Comparison of ENCODE assay signal across 15 cellular contexts in the genomic region with DNA sequence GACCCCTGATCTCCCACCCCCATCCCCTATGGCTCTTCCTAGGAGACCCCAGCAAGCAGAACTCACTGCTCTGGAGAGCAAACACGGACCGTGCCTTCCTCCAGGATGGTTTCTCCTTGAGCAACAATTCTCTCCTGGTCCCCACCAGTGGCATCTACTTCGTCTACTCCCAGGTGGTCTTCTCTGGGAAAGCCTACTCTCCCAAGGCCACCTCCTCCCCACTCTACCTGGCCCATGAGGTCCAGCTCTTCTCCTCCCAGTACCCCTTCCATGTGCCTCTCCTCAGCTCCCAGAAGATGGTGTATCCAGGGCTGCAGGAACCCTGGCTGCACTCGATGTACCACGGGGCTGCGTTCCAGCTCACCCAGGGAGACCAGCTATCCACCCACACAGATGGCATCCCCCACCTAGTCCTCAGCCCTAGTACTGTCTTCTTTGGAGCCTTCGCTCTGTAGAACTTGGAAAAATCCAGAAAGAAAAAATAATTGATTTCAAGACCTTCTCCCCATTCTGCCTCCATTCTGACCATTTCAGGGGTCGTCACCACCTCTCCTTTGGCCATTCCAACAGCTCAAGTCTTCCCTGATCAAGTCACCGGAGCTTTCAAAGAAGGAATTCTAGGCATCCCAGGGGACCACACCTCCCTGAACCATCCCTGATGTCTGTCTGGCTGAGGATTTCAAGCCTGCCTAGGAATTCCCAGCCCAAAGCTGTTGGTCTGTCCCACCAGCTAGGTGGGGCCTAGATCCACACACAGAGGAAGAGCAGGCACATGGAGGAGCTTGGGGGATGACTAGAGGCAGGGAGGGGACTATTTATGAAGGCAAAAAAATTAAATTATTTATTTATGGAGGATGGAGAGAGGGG. TPM values are rescaled to one million over a fixed set of nuclear protein-coding genes. Genes with fewer than 3 reads are reported as not detected.
DNase-seq lines count a peak whose midpoint lies in the region; ATAC-seq, FAIRE-seq and TF ChIP-seq lines count a peak whose summit lies in the region.
"Had no signal": no experiment of that assay in that cellular context is flagged by ENCODE, and none has a peak within 500 bp of the region (broad histone marks: within the 10 kb centered on the region; RNA-seq: fewer than 3 reads in every experiment).

No MANE protein-coding gene starts in this region.

- CTCF ChIA-PET in GM12878 (lab: Yijun Ruan, JAX) = interaction anchor here (1.1 to 31.0 kb wide), 5 partner anchors 9 to 87 kb away, joined by 3 to 2098 read pairs (median 14); a partner anchor contains a TSS

- DNase-seq in activated T-cell treated with anti-CD3 and anti-CD28 coated beads, Interleukin-2, amount 50 U/mL, for 24 hours = no peak
- DNase-seq in activated T-cell treated with anti-CD3 and anti-CD28 coated beads for 4 hours = no peak
- peak; percentile 62 for DNase-seq in Karpas-422
- no peak for DNase-seq in GM12878 (ENCODE audit: low read depth, low spot score)
- peak; percentile 13 for DNase-seq in osteoblast (ENCODE audit: insufficient read length, low spot score, missing footprints)
- no peak for DNase-seq in GM20000 (ENCODE audit: low spot score)
- no peak for DNase-seq in NCI-H1092 treated with DMSO at 0.1 percent for 48 hours (lab: John Stamatoyannopoulos, UW)
- DNase-seq in superior temporal gyrus (ENCODE audit: extremely low spot score) = no peak
- DNase-seq: foreskin melanocyte, NCI-H1092, thyroid gland had no signal

- H3K9ac ChIP-seq in Karpas-422 (ENCODE audit: low read length) (peak overlapping the region; percentile 99), GM12878 (ENCODE audit: control insufficient read depth, insufficient read depth, low read length) (peak overlapping the region; percentile 87)

- H3K4me2 ChIP-seq in Karpas-422 (ENCODE audit: low read depth, low read length, poor library complexity, severe bottlenecking) (peak overlapping the region; percentile 84), GM12878 (ENCODE audit: control insufficient read depth, insufficient read depth) (peak overlapping the region; percentile 84), osteoblast (ENCODE audit: insufficient read depth, low read length) (no peak overlapping the region)

- no TSS peak for BruUV-seq in GM12878 (replicated peaks; lab: Mats Ljungman, UMichigan)

- no peak for TF ChIP-seq EP300 in GM12878 (IDR thresholded peaks at IDR 0.05; ENCODE audit: borderline replicate concordance in 1 of 2, control insufficient read depth in 1 of 2, low read depth in 2 of 2, low read length in 2 of 2)

- SMC1A ChIA-PET in GM12878 (lab: Charles Lee; ENCODE audit: uncharacterized antibody, unreplicated experiment) = interaction anchor here (5.1 to 45.5 kb wide), 3 partner anchors 11 to 22 kb away, joined by 56 to 1989 read pairs (median 523); a partner anchor contains a TSS

- peaks cover 23% of the 10 kb centered on the region for H3K36me3 ChIP-seq in Karpas-422 (ENCODE audit: insufficient read depth, low read length)
- peaks cover 0 to 7% of the 10 kb centered on the region in 2 experiments; a peak in 2 of 4 replicates for H3K36me3 ChIP-seq in GM12878 (ENCODE audit: control insufficient read depth in 2 of 2, insufficient read depth in 2 of 2, low read length in 1 of 2)
- no peaks in the 10 kb centered on the region for H3K36me3 ChIP-seq in osteoblast (ENCODE audit: insufficient read depth, low read length)
- H3K36me3 ChIP-seq: pancreas, thyroid gland had no signal

- H4K20me1 ChIP-seq in Karpas-422 (ENCODE audit: insufficient read depth, low read depth, low read length) = peaks cover 20% of the 10 kb centered on the region; the same call in 1 of the 2 replicates
- H4K20me1 ChIP-seq in GM12878 (ENCODE audit: control insufficient read depth, insufficient read depth) = no peaks in the 10 kb centered on the region
- H4K20me1 ChIP-seq in osteoblast (ENCODE audit: insufficient read depth, low read length) = no peaks in the 10 kb centered on the region

- intact Hi-C loops in GM12878 (cut with micrococcal nuclease; ENCODE audit: unreplicated experiment) = no loop called here

- H3K27ac ChIP-seq in Karpas-422 (ENCODE audit: low read length) (peak overlapping the region; percentile 95), GM12878 (ENCODE audit: control insufficient read depth, insufficient read depth) (peak overlapping the region; percentile 96), osteoblast (ENCODE audit: low read depth, low read length) (no peak overlapping the region)
- H3K27ac ChIP-seq: pancreas, thyroid gland had no signal

- peaks cover 88% of the 10 kb centered on the region for H3K4me1 Mint-ChIP-seq in activated T-cell treated with anti-CD3 and anti-CD28 coated beads, Interleukin-2, amount 50 U/mL, for 24 hours (ENCODE audit: low read depth)

- peak overlapping the region; percentile 99 for H3K27ac Mint-ChIP-seq in activated T-cell treated with anti-CD3 and anti-CD28 coated beads, Interleukin-2, amount 50 U/mL, for 24 hours

- no peak for ATAC-seq in GM12878
- ATAC-seq: pancreas had no signal

- H3K36me3 Mint-ChIP-seq in activated T-cell treated with anti-CD3 and anti-CD28 coated beads, Interleukin-2, amount 50 U/mL, for 24 hours (ENCODE audit: low read depth) = peaks cover 65% of the 10 kb centered on the region

- no peaks in the 10 kb centered on the region for H3K27me3 ChIP-seq in Karpas-422 (ENCODE audit: low read length)
- H3K27me3 ChIP-seq in GM12878 (replicated peaks in 1 of 2; ENCODE audit: control insufficient read depth in 2 of 2, insufficient read depth in 2 of 2, low read length in 1 of 2) = no peaks in the 10 kb centered on the region
- no peaks in the 10 kb centered on the region for H3K27me3 ChIP-seq in osteoblast (ENCODE audit: insufficient read depth, low read length)
- H3K27me3 ChIP-seq: pancreas, thyroid gland had no signal

- RAD21 ChIA-PET in GM12878 (lab: Charles Lee; ENCODE audit: unreplicated experiment) = interaction anchor here (0.6 to 17.5 kb wide), 7 partner anchors 9 to 220 kb away, joined by 3 to 620 read pairs (median 14); a partner anchor contains a TSS

- H3K27me3 Mint-ChIP-seq in activated T-cell treated with anti-CD3 and anti-CD28 coated beads, Interleukin-2, amount 50 U/mL, for 24 hours = no peaks in the 10 kb centered on the region

- H3K4me3 ChIP-seq in Karpas-422 (ENCODE audit: low read length) (peak overlapping the region; percentile 98), GM12878 (peak overlapping the region; percentile 59), osteoblast (ENCODE audit: insufficient read depth, low read length) (no peak overlapping the region)
- H3K4me3 ChIP-seq: pancreas, thyroid gland had no signal

- no peak for TF ChIP-seq CTCF in GM12878 (IDR thresholded peaks at IDR 0.05 in 2 of 3, conservative IDR thresholded peaks at IDR 0.05 in 1 of 3; ENCODE audit: control insufficient read depth in 2 of 3, extremely low read depth in 1 of 3, insufficient read depth in 1 of 3, low read depth in 3 of 3, low read length in 3 of 3)
- no peak for TF ChIP-seq CTCF in osteoblast (IDR thresholded peaks at IDR 0.05; ENCODE audit: extremely low read depth, low read depth, low read length)
- TF ChIP-seq CTCF in GM20000 (IDR thresholded peaks at IDR 0.05; ENCODE audit: extremely low read depth, missing control alignments) = no peak

- H3K9me2 ChIP-seq in Karpas-422 (replicated peaks; ENCODE audit: insufficient read depth, low read length) = no peaks in the 10 kb centered on the region

- no peak for FAIRE-seq in GM12878 (lab: Jason Lieb, UNC)
- FAIRE-seq: endometrium, HepG2, pancreas had no signal

- TF ChIP-seq POLR2A in GM12878 (IDR thresholded peaks at IDR 0.05; ENCODE audit: low read depth, low read length) = no peak; the same call in 1 of the 2 replicates

- no peaks in the 10 kb centered on the region for H3K9me3 Mint-ChIP-seq in activated T-cell treated with anti-CD3 and anti-CD28 coated beads, Interleukin-2, amount 50 U/mL, for 24 hours

- H3K4me1 ChIP-seq in Karpas-422 (ENCODE audit: low read length) (peaks cover 89% of the 10 kb centered on the region), GM12878 (ENCODE audit: control insufficient read depth, insufficient read depth, low read length) (peaks cover 55% of the 10 kb centered on the region), osteoblast (ENCODE audit: insufficient read depth, low read length) (peaks cover 2% of the 10 kb centered on the region)
- H3K4me1 ChIP-seq: thyroid gland had no signal

- H3K9me3 ChIP-seq in Karpas-422 (ENCODE audit: low read length) (no peaks in the 10 kb centered on the region), GM12878 (replicated peaks; ENCODE audit: control insufficient read depth, insufficient read depth, low read length) (no peaks in the 10 kb centered on the region), osteoblast (ENCODE audit: low read depth, low read length) (no peaks in the 10 kb centered on the region)
- H3K9me3 ChIP-seq: pancreas, thyroid gland had no signal

- no peak overlapping the region for H2AFZ ChIP-seq in Karpas-422 (ENCODE audit: low read length)
- no peak overlapping the region for H2AFZ ChIP-seq in GM12878 (ENCODE audit: control insufficient read depth, low read depth, low read length)
- no peak overlapping the region for H2AFZ ChIP-seq in osteoblast (ENCODE audit: low read length)

- in situ Hi-C loops in GM12878 (cut with MboI) = loop anchor here (25.0 kb wide), 2 partner anchors 1039 to 1389 kb away; a partner anchor contains a TSS

- WGBS in GM12878 (ENCODE audit: insufficient coverage, insufficient replicate concordance, low lambda C conversion rate, missing lambda C conversion rate) = 58% methylated on average over 9 of the region's 9 CpGs

- no peak for TF ChIP-seq RAD21 in GM12878 (IDR thresholded peaks at IDR 0.05; ENCODE audit: insufficient read depth, low read depth, low read length)

- POLR2A ChIA-PET in GM12878 (lab: Charles Lee) = interaction anchor here (0.5 to 17.1 kb wide), 9 partner anchors 8 to 257 kb away, joined by 3 to 282 read pairs (median 10); a partner anchor contains a TSS

- peak overlapping the region; percentile 97 for H3K4me3 Mint-ChIP-seq in activated T-cell treated with anti-CD3 and anti-CD28 coated beads, Interleukin-2, amount 50 U/mL, for 24 hours

- H3K79me2 ChIP-seq in Karpas-422 (ENCODE audit: low read length) (peaks cover 51% of the 10 kb centered on the region), GM12878 (ENCODE audit: control insufficient read depth, insufficient read depth, low read length) (peaks cover 70% of the 10 kb centered on the region), osteoblast (ENCODE audit: insufficient read depth, low read length) (no peaks in the 10 kb centered on the region)

RNA-seq across cellular contexts. Expression of a gene that starts 1.4 kb away (rescaled TPM):
- 71.1 and 128 TPM in 2 replicates for total RNA-seq in Karpas-422 (2014; rRNA removed; shearing (Covaris generic); ENCODE audit: low replicate concordance)
- 9.0 and 10.2 TPM in 2 replicates for total RNA-seq in GM12878 (2013; cell fraction: nucleolus; rRNA removed)
- total RNA-seq in GM12878 (2014; rRNA removed) = 50.0 and 50.2 TPM in 2 replicates
- 35.8 and 36.4 TPM in 2 replicates for total RNA-seq in GM12878 (2014; rRNA removed; fragmentation: Illumina TruSeq; extraction: Trizol)
- 69.8 and 72.5 TPM in 2 replicates for total RNA-seq in GM12878 (2021)
- polyA plus RNA-seq in GM12878 (2011; ENCODE audit: low read depth) = 45.5 TPM
- polyA plus RNA-seq in GM12878 (2011; rRNA removed) = 10.6 and 27.5 TPM in 2 replicates
- polyA plus RNA-seq in GM12878 (2011; cell fraction: cytosol; rRNA removed) = 30.5 and 33.8 TPM in 2 replicates
- polyA plus RNA-seq in GM12878 (2011; cell fraction: nucleus; rRNA removed) = 26.1 and 29.1 TPM in 2 replicates
- polyA plus RNA-seq in GM12878 (2012) = 70.4 and 102 TPM in 2 replicates
- polyA plus RNA-seq in GM12878 (2014; fragmentation: Illumina TruSeq; extraction: Trizol) = 84.7 and 94.0 TPM in 2 replicates
- 100 to 1,000 TPM in 1 of 2 experiments, 10 to 100 TPM in 1; 87.8 to 100 TPM for polyA plus RNA-seq in GM12878 (2014; fragmentation: Nextera tagmentation; extraction: Ambion mirVana)
- polyA plus RNA-seq in GM12878 (2014; rRNA removed) = 40.8 and 46.9 TPM in 2 replicates
- 10 to 100 TPM; 80.3 to 88.3 TPM for polyA plus RNA-seq in GM12878 (2016; fragmentation: Nextera tagmentation; extraction: Ambion mirVana)
- polyA minus RNA-seq in GM12878 (2011; rRNA and poly(A)+ RNA removed) = 17.0 and 17.4 TPM in 2 replicates
- 19.0 and 20.9 TPM in 2 replicates for polyA minus RNA-seq in GM12878 (2011; cell fraction: cytosol; rRNA and poly(A)+ RNA removed)
- 4.0 and 4.9 TPM in 2 replicates for polyA minus RNA-seq in GM12878 (2011; cell fraction: nucleus; rRNA and poly(A)+ RNA removed)
- total RNA-seq in osteoblast = not detected in 2 replicates
- total RNA-seq: HepG2, mesenteric fat pad, thyroid gland had no signal

RNA-seq across cellular contexts. Expression of a gene that starts 1.9 kb away (rescaled TPM):
- 223 and 233 TPM in 2 replicates for total RNA-seq in Karpas-422 (2014; rRNA removed; shearing (Covaris generic); ENCODE audit: low replicate concordance)
- 19.7 and 21.4 TPM in 2 replicates for total RNA-seq in GM12878 (2013; cell fraction: nucleolus; rRNA removed)
- 89.1 and 92.9 TPM in 2 replicates for total RNA-seq in GM12878 (2014; rRNA removed)
- 68.6 and 70.2 TPM in 2 replicates for total RNA-seq in GM12878 (2014; rRNA removed; fragmentation: Illumina TruSeq; extraction: Trizol)
- 80.5 and 83.9 TPM in 2 replicates for total RNA-seq in GM12878 (2021)
- polyA plus RNA-seq in GM12878 (2011; ENCODE audit: low read depth) = 12.5 TPM
- 15.0 and 22.7 TPM in 2 replicates for polyA plus RNA-seq in GM12878 (2011; rRNA removed)
- polyA plus RNA-seq in GM12878 (2011; cell fraction: cytosol; rRNA removed) = 28.8 and 29.4 TPM in 2 replicates
- polyA plus RNA-seq in GM12878 (2011; cell fraction: nucleus; rRNA removed) = 74.0 and 77.8 TPM in 2 replicates
- 26.7 and 36.6 TPM in 2 replicates for polyA plus RNA-seq in GM12878 (2012)
- polyA plus RNA-seq in GM12878 (2014; fragmentation: Illumina TruSeq; extraction: Trizol) = 50.6 and 74.3 TPM in 2 replicates
- 10 to 100 TPM; 18.0 to 30.2 TPM for polyA plus RNA-seq in GM12878 (2014; fragmentation: Nextera tagmentation; extraction: Ambion mirVana)
- 94.8 and 97.1 TPM in 2 replicates for polyA plus RNA-seq in GM12878 (2014; rRNA removed)
- polyA plus RNA-seq in GM12878 (2016; fragmentation: Nextera tagmentation; extraction: Ambion mirVana) = 10 to 100 TPM; 49.4 to 53.5 TPM
- 12.1 and 23.3 TPM in 2 replicates for polyA minus RNA-seq in GM12878 (2011; rRNA and poly(A)+ RNA removed)
- polyA minus RNA-seq in GM12878 (2011; cell fraction: cytosol; rRNA and poly(A)+ RNA removed) = 14.3 and 17.4 TPM in 2 replicates
- polyA minus RNA-seq in GM12878 (2011; cell fraction: nucleus; rRNA and poly(A)+ RNA removed) = 34.0 and 36.5 TPM in 2 replicates
- not detected in 2 replicates for total RNA-seq in osteoblast
- total RNA-seq: HepG2 had no signal
- polyA plus RNA-seq: HepG2 had no signal

RNA-seq across cellular contexts. Expression of a gene that starts 8.8 kb away (rescaled TPM):
- total RNA-seq in Karpas-422 (2014; rRNA removed; shearing (Covaris generic); ENCODE audit: low replicate concordance) = 74.1 and 241 TPM in 2 replicates
- 7.5 and 8.2 TPM in 2 replicates for total RNA-seq in GM12878 (2013; cell fraction: nucleolus; rRNA removed)
- total RNA-seq in GM12878 (2014; rRNA removed) = 37.9 and 48.6 TPM in 2 replicates
- 22.6 and 23.3 TPM in 2 replicates for total RNA-seq in GM12878 (2014; rRNA removed; fragmentation: Illumina TruSeq; extraction: Trizol)
- total RNA-seq in GM12878 (2021) = 46.8 and 50.9 TPM in 2 replicates
- polyA plus RNA-seq in GM12878 (2011; ENCODE audit: low read depth) = 17.1 TPM
- polyA plus RNA-seq in GM12878 (2011; rRNA removed) = 3.2 and 4.9 TPM in 2 replicates
- polyA plus RNA-seq in GM12878 (2011; cell fraction: cytosol; rRNA removed) = 8.2 and 11.5 TPM in 2 replicates
- polyA plus RNA-seq in GM12878 (2011; cell fraction: nucleus; rRNA removed) = 8.7 and 10.0 TPM in 2 replicates
- polyA plus RNA-seq in GM12878 (2012) = 66.8 and 106 TPM in 2 replicates
- 2.7 and 10.0 TPM in 2 replicates for polyA plus RNA-seq in GM12878 (2014; fragmentation: Illumina TruSeq; extraction: Trizol)
- polyA plus RNA-seq in GM12878 (2014; fragmentation: Nextera tagmentation; extraction: Ambion mirVana) = 1 to 10 TPM in 1 of 2 experiments, under 1 TPM in 1; 0.71 to 5.9 TPM
- 74.3 and 91.2 TPM in 2 replicates for polyA plus RNA-seq in GM12878 (2014; rRNA removed)
- 10 to 100 TPM; 16.6 to 24.0 TPM for polyA plus RNA-seq in GM12878 (2016; fragmentation: Nextera tagmentation; extraction: Ambion mirVana)
- polyA minus RNA-seq in GM12878 (2011; rRNA and poly(A)+ RNA removed) = 2.0 TPM in 2 replicates
- 1.4 and 2.7 TPM in 2 replicates for polyA minus RNA-seq in GM12878 (2011; cell fraction: cytosol; rRNA and poly(A)+ RNA removed)
- 3.0 and 5.3 TPM in 2 replicates for polyA minus RNA-seq in GM12878 (2011; cell fraction: nucleus; rRNA and poly(A)+ RNA removed)
- total RNA-seq in osteoblast = 0.29 TPM in 1 of 2 replicates, not detected in the other
- total RNA-seq: thyroid gland had no signal

RNA-seq across cellular contexts. Expression of a gene that starts 12.6 kb away (rescaled TPM):
- total RNA-seq in Karpas-422 (2014; rRNA removed; shearing (Covaris generic); ENCODE audit: low replicate concordance) = 5.1 and 6.6 TPM in 2 replicates
- total RNA-seq in GM12878 (2013; cell fraction: nucleolus; rRNA removed) = 1.6 and 2.5 TPM in 2 replicates
- 12.2 and 16.8 TPM in 2 replicates for total RNA-seq in GM12878 (2014; rRNA removed)
- 16.4 and 19.1 TPM in 2 replicates for total RNA-seq in GM12878 (2014; rRNA removed; fragmentation: Illumina TruSeq; extraction: Trizol)
- 16.5 and 20.6 TPM in 2 replicates for total RNA-seq in GM12878 (2021)
- 8.2 TPM for polyA plus RNA-seq in GM12878 (2011; ENCODE audit: low read depth)
- 2.9 and 4.1 TPM in 2 replicates for polyA plus RNA-seq in GM12878 (2011; rRNA removed)
- polyA plus RNA-seq in GM12878 (2011; cell fraction: cytosol; rRNA removed) = 3.4 and 5.0 TPM in 2 replicates
- polyA plus RNA-seq in GM12878 (2011; cell fraction: nucleus; rRNA removed) = 3.6 and 5.1 TPM in 2 replicates
- polyA plus RNA-seq in GM12878 (2012) = 12.3 and 12.5 TPM in 2 replicates
- 22.3 and 23.3 TPM in 2 replicates for polyA plus RNA-seq in GM12878 (2014; fragmentation: Illumina TruSeq; extraction: Trizol)
- polyA plus RNA-seq in GM12878 (2014; fragmentation: Nextera tagmentation; extraction: Ambion mirVana) = 10 to 100 TPM; 30.0 to 35.5 TPM
- polyA plus RNA-seq in GM12878 (2014; rRNA removed) = 21.2 and 26.3 TPM in 2 replicates
- 10 to 100 TPM; 10.0 to 11.9 TPM for polyA plus RNA-seq in GM12878 (2016; fragmentation: Nextera tagmentation; extraction: Ambion mirVana)
- polyA minus RNA-seq in GM12878 (2011; rRNA and poly(A)+ RNA removed) = 1.6 and 2.0 TPM in 2 replicates
- not detected in 2 replicates for polyA minus RNA-seq in GM12878 (2011; cell fraction: cytosol; rRNA and poly(A)+ RNA removed)
- 2.0 TPM in 1 of 2 replicates, not detected in the other for polyA minus RNA-seq in GM12878 (2011; cell fraction: nucleus; rRNA and poly(A)+ RNA removed)
- total RNA-seq in osteoblast = 0.29 TPM in 1 of 2 replicates, not detected in the other
- total RNA-seq: HepG2 had no signal
- polyA plus RNA-seq: HepG2 had no signal

RNA-seq across cellular contexts. Expression of a gene that starts 19.3 kb away (rescaled TPM):
- total RNA-seq in Karpas-422 (2014; rRNA removed; shearing (Covaris generic); ENCODE audit: low replicate concordance) = not detected in 2 replicates
- 0.94 and 1.2 TPM in 2 replicates for total RNA-seq in GM12878 (2013; cell fraction: nucleolus; rRNA removed)
- 11.2 and 13.1 TPM in 2 replicates for total RNA-seq in GM12878 (2014; rRNA removed)
- total RNA-seq in GM12878 (2014; rRNA removed; fragmentation: Illumina TruSeq; extraction: Trizol) = 9.4 and 11.4 TPM in 2 replicates
- 20.2 and 21.0 TPM in 2 replicates for total RNA-seq in GM12878 (2021)
- polyA plus RNA-seq in GM12878 (2011; ENCODE audit: low read depth) = 19.9 TPM
- 7.7 and 12.0 TPM in 2 replicates for polyA plus RNA-seq in GM12878 (2011; rRNA removed)
- polyA plus RNA-seq in GM12878 (2011; cell fraction: cytosol; rRNA removed) = 22.0 and 25.1 TPM in 2 replicates
- polyA plus RNA-seq in GM12878 (2011; cell fraction: nucleus; rRNA removed) = 8.0 and 9.0 TPM in 2 replicates
- polyA plus RNA-seq in GM12878 (2012) = 19.6 and 22.4 TPM in 2 replicates
- polyA plus RNA-seq in GM12878 (2014; fragmentation: Illumina TruSeq; extraction: Trizol) = 10.1 and 16.8 TPM in 2 replicates
- polyA plus RNA-seq in GM12878 (2014; fragmentation: Nextera tagmentation; extraction: Ambion mirVana) = 10 to 100 TPM; 31.2 to 42.3 TPM
- 16.9 and 27.6 TPM in 2 replicates for polyA plus RNA-seq in GM12878 (2014; rRNA removed)
- 10 to 100 TPM in 1 of 2 experiments, 1 to 10 TPM in 1; 9.4 to 15.0 TPM for polyA plus RNA-seq in GM12878 (2016; fragmentation: Nextera tagmentation; extraction: Ambion mirVana)
- 14.8 and 15.3 TPM in 2 replicates for polyA minus RNA-seq in GM12878 (2011; rRNA and poly(A)+ RNA removed)
- polyA minus RNA-seq in GM12878 (2011; cell fraction: cytosol; rRNA and poly(A)+ RNA removed) = 7.3 and 7.5 TPM in 2 replicates
- 2.5 and 3.0 TPM in 2 replicates for polyA minus RNA-seq in GM12878 (2011; cell fraction: nucleus; rRNA and poly(A)+ RNA removed)
- not detected in 2 replicates for total RNA-seq in osteoblast
- total RNA-seq: HepG2, mesenteric fat pad, thyroid gland had no signal
- polyA plus RNA-seq: HepG2, pancreas had no signal

Comparison
In these comparisons a context has a peak if more than half of its experiments do, and no peak if none do; other contexts are left out.
1. DNase-seq: peak in Karpas-422 (single experiment) and osteoblast (single experiment); none in activated T-cell treated with anti-CD3 and anti-CD28 coated beads, Interleukin-2, amount 50 U/mL, for 24 hours (single experiment), activated T-cell treated with anti-CD3 and anti-CD28 coated beads for 4 hours (single experiment), GM12878 (single experiment), GM20000 (single experiment), NCI-H1092 treated with DMSO at 0.1 percent for 48 hours (single experiment) and superior temporal gyrus (single experiment).
2. RNA of a gene that starts 1.9 kb away (total RNA-seq): 223 to 233 TPM in Karpas-422 and 19.7 to 92.9 TPM in GM12878; not detected in osteoblast; every median in the first group is over 10 times any median in the second.